In the genomic region with DNA sequence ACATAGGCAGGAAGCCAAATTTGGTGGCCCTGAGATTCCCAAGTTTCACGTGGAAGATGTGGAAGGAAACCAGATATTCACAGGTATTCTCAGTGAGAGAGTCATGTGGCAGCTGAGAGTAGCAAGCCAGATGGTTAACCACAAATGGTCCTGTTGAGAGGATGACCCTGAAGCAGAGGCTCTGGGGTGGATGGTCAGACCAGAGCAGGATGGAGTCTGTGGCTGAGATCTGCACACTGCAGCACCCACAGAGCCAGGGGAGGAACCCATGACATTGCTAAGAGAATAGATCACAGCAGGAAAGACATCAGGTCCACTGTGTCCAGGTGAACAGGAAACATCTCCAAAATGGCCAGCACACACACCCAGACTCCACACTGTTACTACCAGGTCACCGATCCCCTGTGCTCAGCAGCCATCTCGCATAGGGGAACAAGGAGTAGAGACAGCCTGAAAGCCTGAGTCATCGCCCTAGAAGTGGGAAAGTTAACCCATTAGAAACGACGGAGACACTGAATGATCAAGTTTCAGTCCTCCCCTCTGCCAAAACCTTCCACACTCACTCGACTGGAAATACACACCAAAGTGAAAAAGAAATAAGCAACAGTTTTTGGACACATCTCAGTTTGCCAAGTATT, we compare ENCODE assay signal across 11 cellular contexts.
DNase-seq lines count a peak whose midpoint lies in the region; ATAC-seq, FAIRE-seq and TF ChIP-seq lines count a peak whose summit lies in the region.
"Had no signal": no experiment of that assay in that cellular context is flagged by ENCODE, and none has a peak within 500 bp of the region (broad histone marks: within the 10 kb centered on the region; RNA-seq: fewer than 3 reads in every experiment).

No MANE protein-coding gene starts in this region.

- no peaks in the 10 kb centered on the region for H3K27me3 ChIP-seq in foreskin keratinocyte

- H3K4me1 ChIP-seq in foreskin keratinocyte, result no peaks in the 10 kb centered on the region

- no peak for FAIRE-seq in frontal cortex (lab: Jason Lieb, UNC)

- DNase-seq in foreskin keratinocyte (no peak), hepatic stellate cell (ENCODE audit: low spot score) (no peak), frontal cortex (ENCODE audit: low spot score in 2 of 2) (no peak), HPDE6-E6E7 (ENCODE audit: extremely low spot score) (no peak)
- DNase-seq: activated effector memory CD4-positive, alpha-beta T cell treated with anti-CD3 and anti-CD28 coated beads, Interleukin-2, amount 50 U/mL, for 16 hours; foreskin melanocyte; stimulated activated CD8-positive, alpha-beta memory T cell treated with anti-CD3 and anti-CD28 coated beads, Interleukin-4, amount 100 ng/mL, for 48 hours had no signal

- H3K27ac ChIP-seq in foreskin keratinocyte, result no peak overlapping the region

- ATAC-seq in GM18870 (IDR thresholded peaks at IDR 0.05; ENCODE audit: unreplicated experiment) (peak; percentile 61), GM21515 (IDR thresholded peaks at IDR 0.05; ENCODE audit: unreplicated experiment) (peak; percentile 58), HG03432 (IDR thresholded peaks at IDR 0.05; ENCODE audit: unreplicated experiment) (peak; percentile 79), foreskin keratinocyte (peak; percentile 41), HG02571 (IDR thresholded peaks at IDR 0.05; ENCODE audit: unreplicated experiment) (no peak)

- TF ChIP-seq CTCF in foreskin keratinocyte (conservative IDR thresholded peaks at IDR 0.05), result no peak
